ENCODE assay signal across 8 cellular contexts in the genomic region with DNA sequence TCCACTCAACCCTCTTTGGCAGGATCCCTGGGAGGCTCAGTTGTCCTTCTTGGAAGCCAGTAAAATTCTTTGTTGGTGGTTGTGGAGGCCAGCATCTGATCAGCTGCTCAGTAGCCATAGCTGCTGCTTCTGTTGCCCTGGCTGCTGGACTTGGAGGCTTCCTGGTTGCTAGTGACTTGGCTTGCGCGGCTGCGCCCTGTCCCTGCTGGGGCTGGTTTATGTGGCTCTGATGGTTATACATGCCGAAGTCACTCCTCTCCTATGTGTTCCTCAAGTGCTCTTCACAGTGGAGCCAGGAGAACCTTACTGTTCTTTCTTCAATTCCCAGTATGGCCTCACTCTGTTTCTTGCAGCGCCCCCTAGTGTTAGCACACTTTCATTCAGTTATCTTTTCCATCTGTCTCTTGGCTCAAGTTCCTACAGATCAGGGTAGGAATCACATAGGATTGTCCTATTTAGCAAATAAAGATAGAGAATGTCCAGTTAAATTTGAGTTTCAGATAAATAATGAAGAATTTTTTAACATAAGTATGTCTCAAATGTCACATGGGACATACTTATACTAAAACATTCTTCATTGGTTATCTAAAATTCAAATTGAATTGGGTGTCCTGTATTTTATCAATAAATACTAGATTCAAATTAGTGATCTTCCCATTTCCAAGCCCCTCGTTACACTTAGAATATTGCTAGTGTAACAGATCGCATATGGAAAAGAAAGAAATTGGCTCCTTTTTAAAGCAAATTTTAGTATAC.
DNase-seq lines count a peak whose midpoint lies in the region; ATAC-seq and TF ChIP-seq lines count a peak whose summit lies in the region.

No MANE protein-coding gene starts in this region.

- ATAC-seq in HG03521 (IDR thresholded peaks at IDR 0.05; ENCODE audit: unreplicated experiment): peak; percentile 57

- no peak overlapping the region for H3K4me3 Mint-ChIP-seq in brain

- CTCF ChIA-PET in AG04450 (lab: Charles Lee): interaction anchor here (0.6 to 0.7 kb wide), 2 partner anchors 28 to 305 kb away, joined by 3 read pairs; no protein-coding TSS in a partner anchor

- POLR2A ChIA-PET in AG04450 (lab: Yijun Ruan, JAX): no interaction called here

- H3K9me3 ChIP-seq in AG04450 (ENCODE audit: control insufficient read depth, insufficient read depth, low read length) (no peaks in the 10 kb centered on the region), vagina (no peaks in the 10 kb centered on the region)

- no peaks in the 10 kb centered on the region for H3K4me1 ChIP-seq in vagina

- in situ Hi-C loops in GM13976 (cut with MboI; ENCODE audit: low sequenced_read_pairs, unreplicated experiment): no loop called here

- TF ChIP-seq CTCF in AG04450 (IDR thresholded peaks at IDR 0.05; ENCODE audit: low read depth, low read length) (peak; percentile 40), GM13976 (IDR thresholded peaks at IDR 0.05; ENCODE audit: borderline replicate concordance, control extremely low read depth, extremely low read depth, insufficient read depth, missing control alignments) (peak; percentile 51), brain (conservative IDR thresholded peaks at IDR 0.05) (peak; percentile 37 to 49), vagina (IDR thresholded peaks at IDR 0.05) (no peak)

- H3K9me3 Mint-ChIP-seq in brain: peaks cover 0 to 2% (median 0%) of the 10 kb centered on the region in 5 experiments

- no peaks in the 10 kb centered on the region for H3K36me3 ChIP-seq in vagina

- H3K27ac Mint-ChIP-seq in brain: no peak overlapping the region

- no peaks in the 10 kb centered on the region for H3K27me3 Mint-ChIP-seq in brain

- no peaks in the 10 kb centered on the region for H3K27me3 ChIP-seq in AG04450 (ENCODE audit: control insufficient read depth, insufficient read depth, low read length)
- no peaks in the 10 kb centered on the region for H3K27me3 ChIP-seq in vagina

- TF ChIP-seq POLR2A in vagina (IDR thresholded peaks at IDR 0.05): no peak

- H3K27ac ChIP-seq in AG04450 (ENCODE audit: low read depth, low read length): no peak overlapping the region
- no peak overlapping the region for H3K27ac ChIP-seq in vagina

- peaks cover 39% of the 10 kb centered on the region for H3K4me1 Mint-ChIP-seq in brain

- intact Hi-C loops in vagina (cut with DNase I): no loop called here

- H3K4me3 ChIP-seq in AG04450 (ENCODE audit: low read depth, low read length) (no peak overlapping the region), vagina (no peak overlapping the region)

- no peaks in the 10 kb centered on the region for H3K36me3 Mint-ChIP-seq in brain

- DNase-seq in AG04450 (ENCODE audit: low read depth, low spot score) (no peak), GM13976 (ENCODE audit: low spot score) (peak; percentile 49), RPMI7951 (ENCODE audit: low read depth) (peak; percentile 61), kidney tubule cell (ENCODE audit: low spot score) (peak; percentile 59), vagina (ENCODE audit: extremely low spot score in 2 of 2) (no peak)
- peak; percentile 14 for DNase-seq in stimulated activated naive CD4-positive, alpha-beta T cell treated with Interleukin-2 at 50 U/mL for 16 hours (lab: John Stamatoyannopoulos, UW)

Comparison
In these comparisons a context has a peak if more than half of its experiments do, and no peak if none do; other contexts are left out.
1. DNase-seq: peak in GM13976 (single experiment), RPMI7951 (single experiment), kidney tubule cell (single experiment) and stimulated activated naive CD4-positive, alpha-beta T cell treated with Interleukin-2 at 50 U/mL for 16 hours (single experiment); none in AG04450 (single experiment) and vagina (0 of 2).
2. CTCF ChIP-seq: peak in AG04450 (single experiment), GM13976 (single experiment) and brain (2 of 2); none in vagina (0 of 3).